Comparison of ENCODE assay signal across 24 cellular contexts in genomic region chr10:123571978-123572377, GRCh38.
DNase-seq lines count a peak whose midpoint lies in the region; ATAC-seq, FAIRE-seq and TF ChIP-seq lines count a peak whose summit lies in the region.
"Had no signal": no experiment of that assay in that cellular context is flagged by ENCODE, and none has a peak within 500 bp of the region (broad histone marks: within the 10 kb centered on the region; RNA-seq: fewer than 3 reads in every experiment).

No MANE protein-coding gene starts in this region.

- H3K4me1 ChIP-seq in HepG2 (ENCODE audit: insufficient read depth, low read length) = no peaks in the 10 kb centered on the region
- no peaks in the 10 kb centered on the region for H3K4me1 ChIP-seq in right lobe of liver
- H3K4me1 ChIP-seq in neural progenitor cell = no peaks in the 10 kb centered on the region

- no peaks in the 10 kb centered on the region for H4K20me1 ChIP-seq in HepG2 (ENCODE audit: insufficient read depth, low read length)
- H4K20me1 ChIP-seq in neural progenitor cell (ENCODE audit: low read depth) = no peaks in the 10 kb centered on the region

- no TSS peak for BruUV-seq in HepG2 (replicated peaks; lab: Mats Ljungman, UMichigan)

- CTCF ChIA-PET in HepG2 (lab: Yijun Ruan, JAX; ENCODE audit: low intra/inter-chr PET ratio, low total read pairs) = no interaction called here

- intact Hi-C loops in HepG2 (cut with micrococcal nuclease; ENCODE audit: unreplicated experiment) = no loop called here
- intact Hi-C loops in right lobe of liver (cut with DNase I) = no loop called here

- H3K79me2 ChIP-seq in HepG2 (ENCODE audit: insufficient read depth, low read length) (no peaks in the 10 kb centered on the region), neural progenitor cell (ENCODE audit: low read depth) (no peaks in the 10 kb centered on the region)

- H2AFZ ChIP-seq in HepG2 (ENCODE audit: low read length) = no peak overlapping the region
- H2AFZ ChIP-seq in neural progenitor cell (replicated peaks) = no peak overlapping the region
- H2AFZ ChIP-seq: GM23248 had no signal

- H3F3A ChIP-seq in neural progenitor cell (ENCODE audit: low read depth) = no peaks in the 10 kb centered on the region

- no peak for ATAC-seq in HepG2
- ATAC-seq in right lobe of liver = no peak
- ATAC-seq in GM18498 (IDR thresholded peaks at IDR 0.05; ENCODE audit: unreplicated experiment) = no peak
- no peak for ATAC-seq in HG03457 (IDR thresholded peaks at IDR 0.05; ENCODE audit: unreplicated experiment)
- no peak for ATAC-seq in HG02798 (IDR thresholded peaks at IDR 0.05; ENCODE audit: poor library complexity, unreplicated experiment)
- ATAC-seq: T-helper 17 cell had no signal

- no peak for FAIRE-seq in HepG2 (lab: Jason Lieb, UNC)
- FAIRE-seq: D721Med had no signal

- H3K9me3 ChIP-seq in HepG2 (ENCODE audit: low read length) = no peaks in the 10 kb centered on the region
- H3K9me3 ChIP-seq in right lobe of liver = no peaks in the 10 kb centered on the region
- H3K9me3 ChIP-seq in neural progenitor cell (ENCODE audit: low read depth) = no peaks in the 10 kb centered on the region
- H3K9me3 ChIP-seq: MG63 had no signal

- POLR2A ChIA-PET in HepG2 (lab: Yijun Ruan, JAX) = no interaction called here

- no peak for DNase-seq in HepG2 (ENCODE audit: low spot score)
- no peak for DNase-seq in right lobe of liver
- peak; percentile 16 for DNase-seq in ecto neural progenitor cell (ENCODE audit: low spot score)
- DNase-seq in neural progenitor cell (ENCODE audit: low spot score) = no peak
- DNase-seq: AML-193, EL, GM23248, HCEC 1CT, MG63, NCI-H1048, NCI-H1417 treated with DMSO at 0.1 percent for 48 hours, NCI-H187 treated with DMSO at 0.1 percent for 48 hours, NCI-H2171 treated with DMSO at 0.1 percent for 48 hours, NCI-H69, SHP77 treated with DMSO at 0.1 percent for 48 hours, SW 1271, T-helper 17 cell had no signal

- TF ChIP-seq EP300 in HepG2 (IDR thresholded peaks at IDR 0.05; ENCODE audit: low read depth in 2 of 2, low read length in 2 of 2) (no peak), HepG2 (CRISPR knock-in tag; IDR thresholded peaks at IDR 0.05; ENCODE audit: borderline replicate concordance) (no peak)

- TF ChIP-seq POLR2A in HepG2 (IDR thresholded peaks at IDR 0.05; ENCODE audit: insufficient read depth in 1 of 2, low read depth in 2 of 2, low read length in 2 of 2) (no peak), right lobe of liver (IDR thresholded peaks at IDR 0.05) (no peak)

- WGBS in HepG2 (ENCODE audit: low lambda C conversion rate) = 2% methylated on average over 8 of the region's 8 CpGs
- 44% methylated on average over 8 of the region's 8 CpGs for WGBS in right lobe of liver (ENCODE audit: insufficient coverage, low coverage, low lambda C conversion rate, missing lambda C conversion rate)

- TF ChIP-seq CTCF in HepG2 (CRISPR knock-in tag; IDR thresholded peaks at IDR 0.05) (no peak), right lobe of liver (IDR thresholded peaks at IDR 0.05) (no peak), neural progenitor cell (IDR thresholded peaks at IDR 0.05) (no peak)

- H3K36me3 ChIP-seq in HepG2 (replicated peaks in 1 of 2; ENCODE audit: control insufficient read depth in 1 of 2, insufficient read depth in 2 of 2, low read length in 2 of 2) = no peaks in the 10 kb centered on the region
- no peaks in the 10 kb centered on the region for H3K36me3 ChIP-seq in right lobe of liver
- H3K36me3 ChIP-seq in neural progenitor cell = no peaks in the 10 kb centered on the region
- H3K36me3 ChIP-seq: MG63 had no signal

- H3K4me3 ChIP-seq in HepG2 (replicated peaks in 1 of 3; ENCODE audit: insufficient read depth in 1 of 3, low read depth in 2 of 3, low read length in 3 of 3) (no peak overlapping the region), right lobe of liver (no peak overlapping the region), neural progenitor cell (no peak overlapping the region)
- H3K4me3 ChIP-seq: GM23248, MG63, SK-N-MC had no signal

- H3K36me3 Mint-ChIP-seq in neural progenitor cell = no peaks in the 10 kb centered on the region
- H3K36me3 Mint-ChIP-seq: CD14-positive monocyte had no signal

- in situ Hi-C loops in HepG2 (cut with HindIII; ENCODE audit: extremely low pct_ligation_motif_present, low pct_unique_long_range_greater_than_20kb) = loop anchor here (25.0 kb wide), 1 partner anchor 935 kb away; no protein-coding TSS in a partner anchor

- peaks cover 1 to 46% of the 10 kb centered on the region in 2 experiments; a peak in 4 of 5 replicates for H3K27me3 ChIP-seq in HepG2 (ENCODE audit: control insufficient read depth in 1 of 2, insufficient read depth in 2 of 2, low read length in 2 of 2)
- no peaks in the 10 kb centered on the region for H3K27me3 ChIP-seq in right lobe of liver
- H3K27me3 ChIP-seq in neural progenitor cell = no peaks in the 10 kb centered on the region
- H3K27me3 ChIP-seq: MG63 had no signal

- H3K27ac ChIP-seq in HepG2 (ENCODE audit: extremely low read length, insufficient read depth, low read length) (no peak overlapping the region), right lobe of liver (no peak overlapping the region), neural progenitor cell (no peak overlapping the region)
- H3K27ac ChIP-seq: GM23248, RWPE1, SK-N-MC had no signal

- H3K27me3 Mint-ChIP-seq in neural progenitor cell (ENCODE audit: insufficient read depth, low read depth) = peaks cover 24% of the 10 kb centered on the region

- H3K4me3 Mint-ChIP-seq in neural progenitor cell = no peak overlapping the region
- H3K4me3 Mint-ChIP-seq: T-helper 17 cell had no signal

- H3K4me2 ChIP-seq in HepG2 (ENCODE audit: low read depth, low read length) (no peak overlapping the region), neural progenitor cell (no peak overlapping the region)

- H3K27ac Mint-ChIP-seq in neural progenitor cell = peak overlapping the region; percentile 54
- H3K27ac Mint-ChIP-seq: T-helper 17 cell had no signal

- H3K9ac ChIP-seq in HepG2 (ENCODE audit: insufficient read depth, low read depth, low read length) (no peak overlapping the region), neural progenitor cell (no peak overlapping the region)
- H3K9ac ChIP-seq: GM23248 had no signal

- TF ChIP-seq RAD21 in HepG2 (CRISPR knock-in tag; IDR thresholded peaks at IDR 0.05) = no peak

- H3K4me1 Mint-ChIP-seq in neural progenitor cell = no peaks in the 10 kb centered on the region
- H3K4me1 Mint-ChIP-seq: CD14-positive monocyte, T-helper 17 cell had no signal

- no peaks in the 10 kb centered on the region for H3K9me3 Mint-ChIP-seq in neural progenitor cell
- H3K9me3 Mint-ChIP-seq: CD14-positive monocyte had no signal

TF ChIP-seq in HepG2, 621 proteins besides CTCF, POLR2A, EP300 and RAD21:
- TF ChIP-seq ZNF879 (CRISPR knock-in tag; IDR thresholded peaks at IDR 0.05) (no peak), ZFP41 (CRISPR knock-in tag; IDR thresholded peaks at IDR 0.05; ENCODE audit: borderline replicate concordance) (no peak), JUNB (CRISPR knock-in tag; IDR thresholded peaks at IDR 0.05; ENCODE audit: borderline replicate concordance) (no peak), ZNF768 (CRISPR knock-in tag; IDR thresholded peaks at IDR 0.05) (peak; percentile 77), MEIS2 (CRISPR knock-in tag; IDR thresholded peaks at IDR 0.05) (no peak)
- TF ChIP-seq, protein P1, sequence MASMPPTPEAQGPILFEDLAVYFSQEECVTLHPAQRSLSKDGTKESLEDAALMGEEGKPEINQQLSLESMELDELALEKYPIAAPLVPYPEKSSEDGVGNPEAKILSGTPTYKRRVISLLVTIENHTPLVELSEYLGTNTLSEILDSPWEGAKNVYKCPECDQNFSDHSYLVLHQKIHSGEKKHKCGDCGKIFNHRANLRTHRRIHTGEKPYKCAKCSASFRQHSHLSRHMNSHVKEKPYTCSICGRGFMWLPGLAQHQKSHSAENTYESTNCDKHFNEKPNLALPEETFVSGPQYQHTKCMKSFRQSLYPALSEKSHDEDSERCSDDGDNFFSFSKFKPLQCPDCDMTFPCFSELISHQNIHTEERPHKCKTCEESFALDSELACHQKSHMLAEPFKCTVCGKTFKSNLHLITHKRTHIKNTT (CRISPR knock-in tag; IDR thresholded peaks at IDR 0.05) = no peak
